ENCODE assay signal across 4 cellular contexts in genomic region chr1:3088269-3088668, GRCh38.
DNase-seq lines count a peak whose midpoint lies in the region; TF ChIP-seq lines count a peak whose summit lies in the region.
"Not testable (repeated sequence)": the region's sequence is repeated elsewhere in the genome, so short reads cannot be mapped to it uniquely, and the experiment has no call there.

No MANE protein-coding gene starts in this region.

- not testable (repeated sequence) for H3K9ac ChIP-seq in BLaER1; BLaER1 treated with 17β-estradiol and CSF1 and Interleukin-3, amounts not matched to agents 10 nM and 100 nM

- H3K4me1 ChIP-seq in BLaER1; BLaER1 treated with 17β-estradiol and CSF1 and Interleukin-3, amounts not matched to agents 10 nM and 100 nM; HEK293 (ENCODE audit: control insufficient read depth, insufficient read depth, low read length): not testable (repeated sequence)
- peaks cover 0 to 97% (median 33%) of the 10 kb centered on the region in 4 donors for H3K4me1 ChIP-seq in tibial artery

- DNase-seq in tibial artery, result not testable (repeated sequence)

- not testable (repeated sequence) for H3K9me3 ChIP-seq in BLaER1; BLaER1 treated with 17β-estradiol and CSF1 and Interleukin-3, amounts not matched to agents 10 nM and 100 nM (replicated peaks in 1 of 11); HEK293 (ENCODE audit: control insufficient read depth, insufficient read depth, low read depth, low read length); tibial artery

- H3K27ac ChIP-seq in BLaER1; BLaER1 treated with 17β-estradiol and CSF1 and Interleukin-3, amounts not matched to agents 10 nM and 100 nM; HEK293 (ENCODE audit: extremely low read depth, low read depth, low read length): not testable (repeated sequence)
- peak overlapping the region; percentile 33 to 57 for H3K27ac ChIP-seq in tibial artery

- POLR2A ChIA-PET in HEK293 (lab: Yijun Ruan, JAX), result not testable (repeated sequence)

- H3K36me3 ChIP-seq in BLaER1; BLaER1 treated with 17β-estradiol and CSF1 and Interleukin-3, amounts not matched to agents 10 nM and 100 nM; tibial artery: not testable (repeated sequence)
- H3K36me3 ChIP-seq in HEK293 (ENCODE audit: control insufficient read depth in 2 of 2, insufficient read depth in 1 of 2, low read length in 2 of 2), result peaks cover 0 to 13% of the 10 kb centered on the region in 2 experiments; a peak in 1 of 3 replicates

- CTCF ChIA-PET in HEK293 (lab: Yijun Ruan, JAX), result interaction anchor here (0.9 kb wide), 1 partner anchor 11 kb away, joined by 4 read pairs; no protein-coding TSS in a partner anchor

- peak overlapping the region; percentile 35; the same call in 1 of the 2 replicates for H3K4me2 ChIP-seq in BLaER1
- peak overlapping the region in 6 of 11 experiments; percentile 26 to 48 (median 38); a peak in 9 of 22 replicates for H3K4me2 ChIP-seq in BLaER1 treated with 17β-estradiol and CSF1 and Interleukin-3, amounts not matched to agents 10 nM and 100 nM

- H4K20me1 ChIP-seq in BLaER1, result peaks cover 39% of the 10 kb centered on the region; the same call in 1 of the 2 replicates
- peaks cover 0 to 68% (median 9%) of the 10 kb centered on the region in 11 experiments; a peak in 12 of 22 replicates for H4K20me1 ChIP-seq in BLaER1 treated with 17β-estradiol and CSF1 and Interleukin-3, amounts not matched to agents 10 nM and 100 nM

- not testable (repeated sequence) for TF ChIP-seq CTCF in HEK293 (tag by site-specific recombination; IDR thresholded peaks at IDR 0.05); tibial artery (IDR thresholded peaks at IDR 0.05)

- H3K27me3 ChIP-seq in BLaER1, result peaks cover 44% of the 10 kb centered on the region
- H3K27me3 ChIP-seq in BLaER1 treated with 17β-estradiol and CSF1 and Interleukin-3, amounts not matched to agents 10 nM and 100 nM, result peaks cover 12 to 63% (median 40%) of the 10 kb centered on the region in 11 experiments
- H3K27me3 ChIP-seq in tibial artery, result not testable (repeated sequence)

- intact Hi-C loops in tibial artery (cut with DNase I; ENCODE audit: low total_unique reads), result not testable (repeated sequence)

- H3K4me3 ChIP-seq in BLaER1; BLaER1 treated with 17β-estradiol and CSF1 and Interleukin-3, amounts not matched to agents 10 nM and 100 nM; HEK293 (ENCODE audit: low read depth, low read length); tibial artery: not testable (repeated sequence)

TF ChIP-seq in HEK293, 187 proteins besides CTCF, POLR2A, EP300 and RAD21:
- TF ChIP-seq ZNF394 (tag by site-specific recombination; IDR thresholded peaks at IDR 0.05; ENCODE audit: borderline replicate concordance) (peak; percentile 76; the same call in 1 of the 2 replicates), ZNF518A (tag by site-specific recombination; conservative IDR thresholded peaks at IDR 0.05; ENCODE audit: low read depth) (peak; percentile 56; the same call in 1 of the 2 replicates), ZNF426 (tag by site-specific recombination; IDR thresholded peaks at IDR 0.05) (peak; percentile 45), ZBTB8A (tag by site-specific recombination; IDR thresholded peaks at IDR 0.05) (peak; percentile 28; the same call in 1 of the 2 replicates), ZBTB11 (tag by site-specific recombination; conservative IDR thresholded peaks at IDR 0.05; ENCODE audit: low read depth) (0 out of 2 replicates have a peak, but pooled peaks have one; percentile 35), ZNF266 (tag by site-specific recombination; IDR thresholded peaks at IDR 0.05; ENCODE audit: low read depth) (0 out of 2 replicates have a peak, but pooled peaks have one; percentile 25), ZNF623 (tag by site-specific recombination; IDR thresholded peaks at IDR 0.05) (peak; percentile 34; the same call in 1 of the 2 replicates)
